30 cellular contexts compared by ENCODE assay signal in the genomic region with DNA sequence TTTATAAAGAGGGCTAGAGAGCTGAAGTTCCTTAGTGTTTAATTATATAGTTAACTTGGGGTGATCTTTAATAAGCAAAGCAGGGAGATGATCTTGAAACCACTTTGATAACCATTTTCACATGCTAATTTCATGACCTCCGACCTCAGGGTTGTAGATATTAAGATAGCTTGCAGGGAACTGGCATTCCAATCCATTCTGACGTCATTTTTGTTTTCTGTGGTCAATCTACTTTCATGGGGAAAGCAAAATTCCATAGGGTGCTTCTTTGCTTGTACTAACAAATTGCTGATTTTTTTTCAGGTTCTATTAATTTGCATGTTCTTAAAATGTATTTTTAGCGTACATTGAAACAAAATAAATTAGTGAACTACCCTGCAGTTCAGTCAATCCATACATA.
"Had no signal": no experiment of that assay in that cellular context is flagged by ENCODE, and none has a peak within 500 bp of the region (broad histone marks: within the 10 kb centered on the region; RNA-seq: fewer than 3 reads in every experiment).

No MANE protein-coding gene starts in this region.

- ATAC-seq: activated naive CD4-positive, alpha-beta T cell treated with anti-CD3 and anti-CD28 coated beads, Interleukin-2, amount 50 U/mL, for 72 hours; activated T-cell treated with anti-CD3 and anti-CD28 coated beads, Interleukin-2, amount 50 U/mL, for 72 hours; gastroesophageal sphincter; WTC11 had no signal

- H3K36me3 ChIP-seq: brain microvascular endothelial cell, esophagus muscularis mucosa had no signal

- H3K27me3 Mint-ChIP-seq: activated naive CD4-positive, alpha-beta T cell treated with anti-CD3 and anti-CD28 coated beads, Interleukin-2, amount 10 ng/mL, durations not matched to agents 7 days and 5 days; activated naive CD8-positive, alpha-beta T cell treated with anti-CD3 and anti-CD28 coated beads, Interleukin-2, amount 10 ng/mL, durations not matched to agents 7 days and 5 days; activated T-cell treated with anti-CD3 and anti-CD28 coated beads, Interleukin-2, amount 50 U/mL, for 24 hours; dendritic cell treated with granulocyte-macrophage colony-stimulating factor and Interleukin-4, amounts not matched to agents 40 ng/mL and 50 ng/mL, for 4 days had no signal

- FAIRE-seq: astrocyte, bronchial epithelial cell had no signal

- H3K9me3 ChIP-seq: esophagus muscularis mucosa, gastroesophageal sphincter had no signal

- H3K4me1 ChIP-seq: esophagus muscularis mucosa, gastroesophageal sphincter had no signal

- H3K4me3 ChIP-seq: coronary artery, dorsolateral prefrontal cortex, esophagus muscularis mucosa, gastroesophageal sphincter had no signal

- H3K4me1 Mint-ChIP-seq: activated CD4-positive, alpha-beta memory T cell treated with anti-CD3 and anti-CD28 coated beads, Interleukin-2, amount 10 ng/mL, durations not matched to agents 7 days and 5 days; activated CD4-positive, alpha-beta T cell treated with anti-CD3 and anti-CD28 coated beads, Interleukin-2, amount 10 ng/mL, durations not matched to agents 7 days and 5 days; activated naive CD4-positive, alpha-beta T cell treated with anti-CD3 and anti-CD28 coated beads, Interleukin-2, amount 10 ng/mL, durations not matched to agents 7 days and 5 days; activated naive CD8-positive, alpha-beta T cell treated with anti-CD3 and anti-CD28 coated beads, Interleukin-2, amount 10 ng/mL, durations not matched to agents 7 days and 5 days; central memory CD8-positive, alpha-beta T cell; WTC11 had no signal

- DNase-seq: activated CD4-positive, alpha-beta memory T cell treated with anti-CD3 and anti-CD28 coated beads, Interleukin-2, amount 10 ng/mL, durations not matched to agents 7 days and 5 days; activated CD4-positive, alpha-beta T cell treated with anti-CD3 and anti-CD28 coated beads for 1 hour; activated CD4-positive, alpha-beta T cell treated with anti-CD3 and anti-CD28 coated beads for 4 hours; activated CD4-positive, alpha-beta T cell treated with anti-CD3 and anti-CD28 coated beads, Interleukin-2, amount 10 ng/mL, durations not matched to agents 7 days and 5 days; activated CD4-positive, alpha-beta T cell treated with anti-CD3 and anti-CD28 coated beads, Interleukin-2, amount 50 U/mL, for 4 hours; activated CD8-positive, alpha-beta memory T cell treated with anti-CD3 and anti-CD28 coated beads, Interleukin-2, amount 50 U/mL, for 48 hours; activated gamma-delta T cell; activated naive CD4-positive, alpha-beta T cell; activated naive CD4-positive, alpha-beta T cell treated with anti-CD3 and anti-CD28 coated beads, Interleukin-2, amount 10 ng/mL, durations not matched to agents 7 days and 5 days; activated naive CD8-positive, alpha-beta T cell treated with anti-CD3 and anti-CD28 coated beads, Interleukin-2, amount 10 ng/mL, durations not matched to agents 7 days and 5 days; activated T-cell treated with anti-CD3 and anti-CD28 coated beads for 4 hours; activated T-cell treated with anti-CD3 and anti-CD28 coated beads, Interleukin-2, amount 50 U/mL, for 24 hours; activated T-cell treated with anti-CD3 and anti-CD28 coated beads, Interleukin-2, amount 50 U/mL, for 72 hours; amniotic stem cell; anterior cingulate cortex; brain microvascular endothelial cell; dorsolateral prefrontal cortex; effector memory CD4-positive, alpha-beta T cell; erythroblast; foreskin melanocyte; T-helper 2 cell had no signal

- H3K4me3 Mint-ChIP-seq: activated CD4-positive, alpha-beta memory T cell treated with anti-CD3 and anti-CD28 coated beads, Interleukin-2, amount 10 ng/mL, durations not matched to agents 7 days and 5 days; activated CD4-positive, alpha-beta T cell treated with anti-CD3 and anti-CD28 coated beads, Interleukin-2, amount 10 ng/mL, durations not matched to agents 7 days and 5 days; activated naive CD4-positive, alpha-beta T cell treated with anti-CD3 and anti-CD28 coated beads, Interleukin-2, amount 10 ng/mL, durations not matched to agents 7 days and 5 days; activated naive CD8-positive, alpha-beta T cell treated with anti-CD3 and anti-CD28 coated beads, Interleukin-2, amount 10 ng/mL, durations not matched to agents 7 days and 5 days; activated T-cell treated with anti-CD3 and anti-CD28 coated beads, Interleukin-2, amount 50 U/mL, for 24 hours; activated T-cell treated with anti-CD3 and anti-CD28 coated beads, Interleukin-2, amount 50 U/mL, for 72 hours; central memory CD8-positive, alpha-beta T cell; dendritic cell treated with granulocyte-macrophage colony-stimulating factor and Interleukin-4, amounts not matched to agents 40 ng/mL and 50 ng/mL, for 4 days; WTC11 had no signal

- H3K9me3 Mint-ChIP-seq: activated CD4-positive, alpha-beta memory T cell treated with anti-CD3 and anti-CD28 coated beads, Interleukin-2, amount 10 ng/mL, durations not matched to agents 7 days and 5 days; activated CD4-positive, alpha-beta T cell treated with anti-CD3 and anti-CD28 coated beads, Interleukin-2, amount 10 ng/mL, durations not matched to agents 7 days and 5 days; activated naive CD4-positive, alpha-beta T cell treated with anti-CD3 and anti-CD28 coated beads, Interleukin-2, amount 10 ng/mL, durations not matched to agents 7 days and 5 days; activated naive CD4-positive, alpha-beta T cell treated with anti-CD3 and anti-CD28 coated beads, Interleukin-2, amount 50 U/mL, for 72 hours; activated naive CD8-positive, alpha-beta T cell treated with anti-CD3 and anti-CD28 coated beads, Interleukin-2, amount 10 ng/mL, durations not matched to agents 7 days and 5 days; activated T-cell treated with anti-CD3 and anti-CD28 coated beads, Interleukin-2, amount 50 U/mL, for 24 hours; activated T-cell treated with anti-CD3 and anti-CD28 coated beads, Interleukin-2, amount 50 U/mL, for 72 hours; central memory CD8-positive, alpha-beta T cell; WTC11 had no signal

- H3K27ac Mint-ChIP-seq: activated CD4-positive, alpha-beta memory T cell treated with anti-CD3 and anti-CD28 coated beads, Interleukin-2, amount 10 ng/mL, durations not matched to agents 7 days and 5 days; activated CD4-positive, alpha-beta T cell treated with anti-CD3 and anti-CD28 coated beads, Interleukin-2, amount 10 ng/mL, durations not matched to agents 7 days and 5 days; activated naive CD4-positive, alpha-beta T cell treated with anti-CD3 and anti-CD28 coated beads, Interleukin-2, amount 10 ng/mL, durations not matched to agents 7 days and 5 days; activated naive CD4-positive, alpha-beta T cell treated with anti-CD3 and anti-CD28 coated beads, Interleukin-2, amount 50 U/mL, for 72 hours; activated naive CD8-positive, alpha-beta T cell treated with anti-CD3 and anti-CD28 coated beads, Interleukin-2, amount 10 ng/mL, durations not matched to agents 7 days and 5 days; activated T-cell treated with anti-CD3 and anti-CD28 coated beads, Interleukin-2, amount 50 U/mL, for 24 hours; activated T-cell treated with anti-CD3 and anti-CD28 coated beads, Interleukin-2, amount 50 U/mL, for 72 hours; dendritic cell treated with granulocyte-macrophage colony-stimulating factor and Interleukin-4, amounts not matched to agents 40 ng/mL and 50 ng/mL, for 4 days; WTC11 had no signal

- H3K27ac ChIP-seq: brain microvascular endothelial cell, coronary artery, dorsolateral prefrontal cortex, esophagus muscularis mucosa, gastroesophageal sphincter had no signal

- H3K36me3 Mint-ChIP-seq: activated naive CD4-positive, alpha-beta T cell treated with anti-CD3 and anti-CD28 coated beads, Interleukin-2, amount 10 ng/mL, durations not matched to agents 7 days and 5 days; activated naive CD4-positive, alpha-beta T cell treated with anti-CD3 and anti-CD28 coated beads, Interleukin-2, amount 50 U/mL, for 72 hours; activated naive CD8-positive, alpha-beta T cell treated with anti-CD3 and anti-CD28 coated beads, Interleukin-2, amount 10 ng/mL, durations not matched to agents 7 days and 5 days; WTC11 had no signal

- H3K27me3 ChIP-seq: brain microvascular endothelial cell, dorsolateral prefrontal cortex, esophagus muscularis mucosa, gastroesophageal sphincter had no signal
